Comparison of ENCODE assay signal across 17 cellular contexts in the genomic region with DNA sequence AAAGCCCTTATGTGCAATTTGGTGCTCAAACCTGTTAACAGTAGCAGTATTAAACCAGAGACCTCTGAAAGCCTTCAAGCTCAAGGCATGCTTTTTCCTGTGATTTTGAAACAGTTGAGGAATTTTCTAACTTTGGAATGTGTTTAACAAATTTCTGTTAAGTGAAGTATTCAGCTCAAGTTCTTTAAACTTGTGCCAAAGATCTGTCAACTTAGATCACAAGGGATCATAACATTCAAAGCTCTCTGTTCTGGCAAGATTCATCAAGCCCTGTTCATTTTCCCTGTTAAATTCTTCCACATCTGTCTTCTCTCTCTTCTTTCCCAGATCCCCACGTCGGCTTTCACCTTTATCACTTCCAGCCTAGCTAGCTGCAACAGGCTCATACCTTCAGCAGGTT.
"Had no signal": no experiment of that assay in that cellular context is flagged by ENCODE, and none has a peak within 500 bp of the region (broad histone marks: within the 10 kb centered on the region; RNA-seq: fewer than 3 reads in every experiment).

No MANE protein-coding gene starts in this region.

- ATAC-seq: activated naive CD8-positive, alpha-beta T cell treated with anti-CD3 and anti-CD28 coated beads, Interleukin-2, amount 50 U/mL, for 24 hours; psoas muscle; T-cell had no signal

- DNase-seq: activated CD4-positive, alpha-beta T cell treated with anti-CD3 and anti-CD28 coated beads, Interleukin-2, amount 10 ng/mL, durations not matched to agents 24 days and 14 days; activated naive CD4-positive, alpha-beta T cell treated with Interleukin-2 at 50 U/mL for 16 hours; activated naive CD8-positive, alpha-beta T cell treated with anti-CD3 and anti-CD28 coated beads, Interleukin-2, amount 50 U/mL, for 24 hours; caudate nucleus; cortex of kidney; effector CD8-positive, alpha-beta T cell; foreskin melanocyte; head of caudate nucleus; islet precursor cell; left lung; nephron progenitor cell; psoas muscle; stimulated activated CD4-positive, alpha-beta T cell treated with anti-CD3 and anti-CD28 coated beads, Interleukin-2, amount 100 ng/mL, for 48 hours; T-cell; testis had no signal

- H3K27ac ChIP-seq: epithelial cell of prostate, left lung, psoas muscle, testis had no signal

- H3K27ac Mint-ChIP-seq: activated CD4-positive, alpha-beta T cell treated with anti-CD3 and anti-CD28 coated beads, Interleukin-2, amount 10 ng/mL, durations not matched to agents 24 days and 14 days; activated naive CD8-positive, alpha-beta T cell treated with anti-CD3 and anti-CD28 coated beads, Interleukin-2, amount 50 U/mL, for 24 hours; nephron progenitor cell; stimulated activated naive CD8-positive, alpha-beta T cell treated with anti-CD3 and anti-CD28 coated beads, Interleukin-15, Interleukin-2, amounts not matched to agents 100 ng/mL and 50 ng/mL, for 24 hours; T-cell had no signal

- H3K4me1 ChIP-seq: psoas muscle, testis had no signal

- H3K36me3 ChIP-seq: left lung had no signal

- H3K9me3 ChIP-seq: left lung, psoas muscle, testis had no signal

- H3K27me3 ChIP-seq: left lung, testis had no signal

- H3K4me3 Mint-ChIP-seq: activated CD4-positive, alpha-beta T cell treated with anti-CD3 and anti-CD28 coated beads, Interleukin-2, amount 10 ng/mL, durations not matched to agents 24 days and 14 days; activated naive CD8-positive, alpha-beta T cell treated with anti-CD3 and anti-CD28 coated beads, Interleukin-2, amount 50 U/mL, for 24 hours; nephron progenitor cell; stimulated activated naive CD8-positive, alpha-beta T cell treated with anti-CD3 and anti-CD28 coated beads, Interleukin-15, Interleukin-2, amounts not matched to agents 100 ng/mL and 50 ng/mL, for 24 hours; T-cell had no signal

- H3K4me3 ChIP-seq: left lung, psoas muscle, testis had no signal

- H3K9me3 Mint-ChIP-seq: activated naive CD8-positive, alpha-beta T cell treated with anti-CD3 and anti-CD28 coated beads, Interleukin-2, amount 50 U/mL, for 24 hours; stimulated activated naive CD8-positive, alpha-beta T cell treated with anti-CD3 and anti-CD28 coated beads, Interleukin-15, Interleukin-2, amounts not matched to agents 100 ng/mL and 50 ng/mL, for 24 hours had no signal

- H3K4me1 Mint-ChIP-seq: activated CD4-positive, alpha-beta T cell treated with anti-CD3 and anti-CD28 coated beads, Interleukin-2, amount 10 ng/mL, durations not matched to agents 24 days and 14 days; activated naive CD8-positive, alpha-beta T cell treated with anti-CD3 and anti-CD28 coated beads, Interleukin-2, amount 50 U/mL, for 24 hours; T-cell had no signal

- H3K36me3 Mint-ChIP-seq: T-cell had no signal
